Comparison of ENCODE assay signal across 8 cellular contexts in genomic region chr12:67452119-67452805, GRCh38.
DNase-seq lines count a peak whose midpoint lies in the region; ATAC-seq and TF ChIP-seq lines count a peak whose summit lies in the region.

No MANE protein-coding gene starts in this region.

- H3K27me3 ChIP-seq in Karpas-422 (ENCODE audit: low read length) (no peaks in the 10 kb centered on the region), stomach (no peaks in the 10 kb centered on the region)

- peaks cover 8% of the 10 kb centered on the region for H3K9me3 Mint-ChIP-seq in activated CD4-positive, alpha-beta T cell treated with anti-CD3 and anti-CD28 coated beads, Interleukin-2, amount 10 ng/mL, durations not matched to agents 7 days and 5 days

- peaks cover 21% of the 10 kb centered on the region for H3K27me3 Mint-ChIP-seq in activated CD4-positive, alpha-beta T cell treated with anti-CD3 and anti-CD28 coated beads, Interleukin-2, amount 10 ng/mL, durations not matched to agents 7 days and 5 days

- no peak overlapping the region for H3K4me3 Mint-ChIP-seq in activated CD4-positive, alpha-beta T cell treated with anti-CD3 and anti-CD28 coated beads, Interleukin-2, amount 10 ng/mL, durations not matched to agents 7 days and 5 days

- H3K27ac ChIP-seq in Karpas-422 (ENCODE audit: low read length) (no peak overlapping the region), stomach (no peak overlapping the region)

- H3K27ac Mint-ChIP-seq in activated CD4-positive, alpha-beta T cell treated with anti-CD3 and anti-CD28 coated beads, Interleukin-2, amount 10 ng/mL, durations not matched to agents 7 days and 5 days = no peak overlapping the region

- intact Hi-C loops in stomach (cut with DNase I; ENCODE audit: low total_unique reads) = no loop called here

- peak overlapping the region; percentile 24; the same call in 1 of the 2 replicates for H2AFZ ChIP-seq in Karpas-422 (ENCODE audit: low read length)

- peaks cover 8% of the 10 kb centered on the region for H3K36me3 Mint-ChIP-seq in activated CD4-positive, alpha-beta T cell treated with anti-CD3 and anti-CD28 coated beads, Interleukin-2, amount 10 ng/mL, durations not matched to agents 7 days and 5 days (ENCODE audit: low read depth)

- no peaks in the 10 kb centered on the region for H3K9me2 ChIP-seq in Karpas-422 (replicated peaks; ENCODE audit: insufficient read depth, low read length)

- H3K4me1 ChIP-seq in Karpas-422 (ENCODE audit: low read length) = peaks cover 64% of the 10 kb centered on the region
- H3K4me1 ChIP-seq in stomach = peaks cover 0 to 11% (median 10%) of the 10 kb centered on the region in 4 donors

- no peaks in the 10 kb centered on the region for H3K79me2 ChIP-seq in Karpas-422 (ENCODE audit: low read length)

- 70 to 84% (median 75%) methylated on average over 7 of the region's 7 CpGs for WGBS in stomach, 5 donors

- ATAC-seq in GM21825 (IDR thresholded peaks at IDR 0.05; ENCODE audit: unreplicated experiment) (peak; percentile 61), HG02970 (IDR thresholded peaks at IDR 0.05; ENCODE audit: low FRiP score, unreplicated experiment) (no peak)

- H3K4me1 Mint-ChIP-seq in activated CD4-positive, alpha-beta T cell treated with anti-CD3 and anti-CD28 coated beads, Interleukin-2, amount 10 ng/mL, durations not matched to agents 7 days and 5 days = peaks cover 28% of the 10 kb centered on the region

- POLR2A ChIA-PET in activated CD4-positive, alpha-beta T cell treated with anti-CD3 and anti-CD28 coated beads, Interleukin-2, amount 10 ng/mL, durations not matched to agents 7 days and 5 days (lab: Charles Lee) = no interaction called here

- peak overlapping the region; percentile 43 for H3K4me2 ChIP-seq in Karpas-422 (ENCODE audit: low read depth, low read length, poor library complexity, severe bottlenecking)

- H3K9me3 ChIP-seq in Karpas-422 (ENCODE audit: low read length) = no peaks in the 10 kb centered on the region
- H3K9me3 ChIP-seq in stomach = no peaks in the 10 kb centered on the region

- TF ChIP-seq EP300 in stomach (IDR thresholded peaks at IDR 0.05) = no peak

- no peaks in the 10 kb centered on the region for H3K36me3 ChIP-seq in Karpas-422 (ENCODE audit: insufficient read depth, low read length)
- H3K36me3 ChIP-seq in stomach = no peaks in the 10 kb centered on the region

- H3K4me3 ChIP-seq in Karpas-422 (ENCODE audit: low read length) = no peak overlapping the region
- H3K4me3 ChIP-seq in stomach = no peak overlapping the region

- DNase-seq in activated CD4-positive, alpha-beta T cell treated with anti-CD3 and anti-CD28 coated beads, Interleukin-2, amount 50 U/mL, for 48 hours = peak; percentile 12 to 30
- no peak for DNase-seq in activated CD4-positive, alpha-beta T cell treated with anti-CD3 and anti-CD28 coated beads, Interleukin-2, amount 10 ng/mL, durations not matched to agents 7 days and 5 days
- DNase-seq in Karpas-422 = peak; percentile 84
- peak; percentile 29 for DNase-seq in pons (ENCODE audit: low spot score)
- DNase-seq in stomach = no peak
- DNase-seq in mesenteric fat pad (ENCODE audit: low spot score) = no peak

- no peaks in the 10 kb centered on the region for H4K20me1 ChIP-seq in Karpas-422 (ENCODE audit: insufficient read depth, low read depth, low read length)

- no peak for TF ChIP-seq POLR2A in stomach (IDR thresholded peaks at IDR 0.05)

- no peak for TF ChIP-seq CTCF in stomach (IDR thresholded peaks at IDR 0.05)

- CTCF ChIA-PET in activated CD4-positive, alpha-beta T cell treated with anti-CD3 and anti-CD28 coated beads, Interleukin-2, amount 10 ng/mL, durations not matched to agents 7 days and 5 days (lab: Charles Lee) = no interaction called here

- H3K9ac ChIP-seq in Karpas-422 (ENCODE audit: low read length) = no peak overlapping the region

Comparison
In these comparisons a context has a peak if more than half of its experiments do, and no peak if none do; other contexts are left out.
1. DNase-seq: peak in activated CD4-positive, alpha-beta T cell treated with anti-CD3 and anti-CD28 coated beads, Interleukin-2, amount 50 U/mL, for 48 hours (2 of 2), Karpas-422 (single experiment) and pons (single experiment); none in activated CD4-positive, alpha-beta T cell treated with anti-CD3 and anti-CD28 coated beads, Interleukin-2, amount 10 ng/mL, durations not matched to agents 7 days and 5 days (single experiment), stomach (single experiment) and mesenteric fat pad (single experiment).